Comparison of ENCODE assay signal across 1 cellular context in the genomic region with DNA sequence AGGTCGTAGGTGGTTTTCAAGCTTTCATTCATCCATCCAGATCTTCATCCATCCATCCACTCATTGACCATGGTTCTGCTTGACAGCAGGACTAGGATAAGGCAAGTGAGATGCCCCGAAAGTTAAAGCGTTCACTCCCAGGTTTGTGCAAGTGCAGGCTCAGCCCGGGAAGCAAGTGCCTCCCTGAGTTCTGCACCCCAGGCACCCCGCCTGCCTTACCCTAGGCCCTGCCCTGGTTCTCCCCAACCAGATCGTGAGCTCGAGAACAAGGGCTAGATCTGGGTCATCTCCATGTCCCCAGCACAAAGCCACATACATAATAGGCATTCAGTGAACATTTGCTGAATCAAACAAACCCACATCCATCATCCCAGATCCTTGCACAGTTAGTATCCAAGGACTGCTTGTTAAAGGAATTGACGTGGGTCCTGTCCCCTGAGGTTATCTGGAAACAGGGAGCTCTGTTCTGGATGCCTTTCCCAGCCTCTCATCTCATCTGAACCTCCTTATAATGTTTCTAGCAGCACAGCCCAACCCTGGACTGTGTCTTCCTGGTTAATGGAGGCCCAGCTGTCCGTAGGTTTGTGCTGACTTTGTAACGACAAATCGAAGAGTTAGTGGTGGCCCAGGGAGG.
TF ChIP-seq lines count a peak whose summit lies in the region.

No MANE protein-coding gene starts in this region.

TF ChIP-seq in WTC11, 78 proteins besides CTCF, POLR2A, EP300 and RAD21 (continued from another document):
- TF ChIP-seq ZBTB43 (CRISPR knock-in tag; IDR thresholded peaks at IDR 0.05), result no peak
- no peak for TF ChIP-seq HMGXB4 (CRISPR knock-in tag; IDR thresholded peaks at IDR 0.05)
- TF ChIP-seq GTF2I (CRISPR knock-in tag; conservative IDR thresholded peaks at IDR 0.05), result no peak
- TF ChIP-seq ZNF396 (CRISPR knock-in tag; IDR thresholded peaks at IDR 0.05; ENCODE audit: borderline replicate concordance), result no peak
- no peak for TF ChIP-seq MXD4 (CRISPR knock-in tag; IDR thresholded peaks at IDR 0.05; ENCODE audit: borderline replicate concordance)
- no peak for TF ChIP-seq USF2 (CRISPR knock-in tag; IDR thresholded peaks at IDR 0.05)
- TF ChIP-seq ZBTB21 (CRISPR knock-in tag; IDR thresholded peaks at IDR 0.05; ENCODE audit: borderline replicate concordance), result no peak
TF ChIP-seq in WTC11: peak in this region for 0.
